12 cellular contexts compared by ENCODE assay signal in genomic region chr2:127079358-127079920, GRCh38. TPM values are rescaled to one million over a fixed set of nuclear protein-coding genes. Genes with fewer than 3 reads are reported as not detected.
DNase-seq lines count a peak whose midpoint lies in the region; ATAC-seq lines count a peak whose summit lies in the region.
"Had no signal": no experiment of that assay in that cellular context is flagged by ENCODE, and none has a peak within 500 bp of the region (broad histone marks: within the 10 kb centered on the region; RNA-seq: fewer than 3 reads in every experiment).

No MANE protein-coding gene starts in this region.

- H3K4me3 Mint-ChIP-seq in activated T-cell treated with anti-CD3 and anti-CD28 coated beads, Interleukin-2, amount 50 U/mL, for 72 hours, result peak overlapping the region; percentile 86 to 87
- H3K4me3 Mint-ChIP-seq in stimulated activated naive CD8-positive, alpha-beta T cell treated with anti-CD3 and anti-CD28 coated beads, Interleukin-15, amount 100 ng/mL, for 72 hours, result peak overlapping the region; percentile 91 to 96

- peak; percentile 32 for DNase-seq in activated CD4-positive, alpha-beta T cell treated with anti-CD3 and anti-CD28 coated beads for 48 hours
- no peak for DNase-seq in activated CD4-positive, alpha-beta T cell treated with anti-CD3 and anti-CD28 coated beads for 1 hour
- peak; percentile 43 to 54 for DNase-seq in activated T-cell treated with anti-CD3 and anti-CD28 coated beads, Interleukin-2, amount 50 U/mL, for 72 hours
- DNase-seq in stimulated activated naive CD8-positive, alpha-beta T cell treated with anti-CD3 and anti-CD28 coated beads, Interleukin-15, amount 100 ng/mL, for 72 hours, result peak in 1 of 2 donors; percentile 51
- DNase-seq in NCI-H446 (lab: John Stamatoyannopoulos, UW), result no peak
- DNase-seq in activated effector memory CD4-positive, alpha-beta T cell treated with anti-CD3 and anti-CD28 coated beads, Interleukin-2, amount 50 U/mL, for 16 hours, result no peak
- DNase-seq: activated CD4-positive, CD25-positive, alpha-beta regulatory T cell; hypothalamus; MG63 had no signal

- peak overlapping the region; percentile 86 for H3K27ac ChIP-seq in layer of hippocampus (ENCODE audit: low read depth, low read length)
- H3K27ac ChIP-seq: ascending aorta had no signal

- H3K27ac Mint-ChIP-seq in activated T-cell treated with anti-CD3 and anti-CD28 coated beads, Interleukin-2, amount 50 U/mL, for 72 hours, result peak overlapping the region; percentile 62
- H3K27ac Mint-ChIP-seq in stimulated activated naive CD8-positive, alpha-beta T cell treated with anti-CD3 and anti-CD28 coated beads, Interleukin-15, amount 100 ng/mL, for 72 hours, result peak overlapping the region; percentile 47 to 87

- H3K27me3 ChIP-seq in layer of hippocampus (ENCODE audit: control insufficient read depth, insufficient read depth, low read length), result no peaks in the 10 kb centered on the region
- H3K27me3 ChIP-seq: ascending aorta, MG63 had no signal

- H3K4me1 Mint-ChIP-seq in activated T-cell treated with anti-CD3 and anti-CD28 coated beads, Interleukin-2, amount 50 U/mL, for 72 hours (ENCODE audit: low read depth), result peaks cover 83% of the 10 kb centered on the region
- peaks cover 96% of the 10 kb centered on the region for H3K4me1 Mint-ChIP-seq in stimulated activated naive CD8-positive, alpha-beta T cell treated with anti-CD3 and anti-CD28 coated beads, Interleukin-15, amount 100 ng/mL, for 72 hours

- peaks cover 0 to 2% of the 10 kb centered on the region in 2 donors for H3K36me3 Mint-ChIP-seq in activated T-cell treated with anti-CD3 and anti-CD28 coated beads, Interleukin-2, amount 50 U/mL, for 72 hours (ENCODE audit: insufficient read depth in 2 of 2)

- H3K27me3 Mint-ChIP-seq in activated T-cell treated with anti-CD3 and anti-CD28 coated beads, Interleukin-2, amount 50 U/mL, for 72 hours (ENCODE audit: low read depth), result no peaks in the 10 kb centered on the region
- no peaks in the 10 kb centered on the region for H3K27me3 Mint-ChIP-seq in stimulated activated naive CD8-positive, alpha-beta T cell treated with anti-CD3 and anti-CD28 coated beads, Interleukin-15, amount 100 ng/mL, for 72 hours

- ATAC-seq in activated T-cell treated with anti-CD3 and anti-CD28 coated beads, Interleukin-2, amount 50 U/mL, for 72 hours (replicated peaks in 1 of 2), result peak; percentile 28 to 31
- ATAC-seq in stimulated activated naive CD8-positive, alpha-beta T cell treated with anti-CD3 and anti-CD28 coated beads, Interleukin-15, amount 100 ng/mL, for 72 hours, result peak; percentile 6
- ATAC-seq in HG02763 (IDR thresholded peaks at IDR 0.05; ENCODE audit: unreplicated experiment), result no peak

- no peaks in the 10 kb centered on the region for H3K9me3 Mint-ChIP-seq in activated T-cell treated with anti-CD3 and anti-CD28 coated beads, Interleukin-2, amount 50 U/mL, for 72 hours
- no peaks in the 10 kb centered on the region for H3K9me3 Mint-ChIP-seq in stimulated activated naive CD8-positive, alpha-beta T cell treated with anti-CD3 and anti-CD28 coated beads, Interleukin-15, amount 100 ng/mL, for 72 hours

RNA-seq across cellular contexts. Expression of gene BIN1, which starts 27.5 kb away (rescaled TPM):
- total RNA-seq in activated T-cell treated with anti-CD3 and anti-CD28 coated beads, Interleukin-2, amount 50 U/mL, for 72 hours, result 100 to 1,000 TPM in 1 of 2 donors, 10 to 100 TPM in 1; 87.3 to 127 TPM

Comparison
In these comparisons a context has a peak if more than half of its experiments do, and no peak if none do; other contexts are left out.
1. DNase-seq: peak in activated CD4-positive, alpha-beta T cell treated with anti-CD3 and anti-CD28 coated beads for 48 hours (single experiment) and activated T-cell treated with anti-CD3 and anti-CD28 coated beads, Interleukin-2, amount 50 U/mL, for 72 hours (2 of 2); none in activated CD4-positive, alpha-beta T cell treated with anti-CD3 and anti-CD28 coated beads for 1 hour (single experiment), NCI-H446 (0 of 2) and activated effector memory CD4-positive, alpha-beta T cell treated with anti-CD3 and anti-CD28 coated beads, Interleukin-2, amount 50 U/mL, for 16 hours (single experiment).